ENCODE assay signal across 11 cellular contexts in genomic region chr1:115411388-115412063, GRCh38.
DNase-seq lines count a peak whose midpoint lies in the region; ATAC-seq and TF ChIP-seq lines count a peak whose summit lies in the region.
"Had no signal": no experiment of that assay in that cellular context is flagged by ENCODE, and none has a peak within 500 bp of the region (broad histone marks: within the 10 kb centered on the region; RNA-seq: fewer than 3 reads in every experiment).

No MANE protein-coding gene starts in this region.

- no peaks in the 10 kb centered on the region for H3K79me2 ChIP-seq in PC-3 (ENCODE audit: low read length)

- TF ChIP-seq EP300 in esophagus muscularis mucosa (IDR thresholded peaks at IDR 0.05), result no peak

- no TSS peak for BruUV-seq in PC-3 (replicated peaks; lab: Mats Ljungman, UMichigan)

- POLR2A ChIA-PET in activated CD4-positive, alpha-beta memory T cell treated with anti-CD3 and anti-CD28 coated beads for 36 hours (lab: Charles Lee), result no interaction called here
- POLR2A ChIA-PET in activated CD4-positive, alpha-beta memory T cell treated with anti-CD3 and anti-CD28 coated beads, Interleukin-2, amount 10 ng/mL, durations not matched to agents 7 days and 5 days (lab: Charles Lee), result no interaction called here
- POLR2A ChIA-PET in PC-3 (lab: Charles Lee; ENCODE audit: unreplicated experiment), result interaction anchor here (0.6 to 0.7 kb wide), 2 partner anchors 15 to 73 kb away, joined by 3 read pairs; partner anchors contain the start of gene NGF

- H4K20me1 ChIP-seq in PC-3 (ENCODE audit: low read length), result no peaks in the 10 kb centered on the region

- H3K27ac Mint-ChIP-seq in activated CD4-positive, alpha-beta memory T cell treated with anti-CD3 and anti-CD28 coated beads for 36 hours, result no peak overlapping the region
- no peak overlapping the region for H3K27ac Mint-ChIP-seq in activated CD4-positive, alpha-beta memory T cell treated with anti-CD3 and anti-CD28 coated beads, Interleukin-2, amount 10 ng/mL, durations not matched to agents 7 days and 5 days
- H3K27ac Mint-ChIP-seq: effector memory CD8-positive, alpha-beta T cell had no signal

- no peaks in the 10 kb centered on the region for H3K9me3 ChIP-seq in PC-3 (ENCODE audit: low read length)
- H3K9me3 ChIP-seq in esophagus muscularis mucosa, result peaks cover 0 to 3% (median 0%) of the 10 kb centered on the region in 4 donors

- H3K4me1 ChIP-seq in PC-3 (ENCODE audit: insufficient read depth, low read length) (peaks cover 30% of the 10 kb centered on the region; the same call in 1 of the 2 replicates), esophagus muscularis mucosa (peaks cover 0 to 9% (median 2%) of the 10 kb centered on the region in 4 donors)

- H3F3A ChIP-seq in PC-3 (ENCODE audit: low read length, unreplicated experiment), result no peaks in the 10 kb centered on the region

- no peak overlapping the region for H2AFZ ChIP-seq in PC-3 (ENCODE audit: low read length)

- H3K27me3 Mint-ChIP-seq in activated CD4-positive, alpha-beta memory T cell treated with anti-CD3 and anti-CD28 coated beads for 36 hours, result peaks cover 13% of the 10 kb centered on the region
- no peaks in the 10 kb centered on the region for H3K27me3 Mint-ChIP-seq in activated CD4-positive, alpha-beta memory T cell treated with anti-CD3 and anti-CD28 coated beads, Interleukin-2, amount 10 ng/mL, durations not matched to agents 7 days and 5 days

- H3K9me3 Mint-ChIP-seq in activated CD4-positive, alpha-beta memory T cell treated with anti-CD3 and anti-CD28 coated beads for 36 hours, result no peaks in the 10 kb centered on the region
- H3K9me3 Mint-ChIP-seq in activated CD4-positive, alpha-beta memory T cell treated with anti-CD3 and anti-CD28 coated beads, Interleukin-2, amount 10 ng/mL, durations not matched to agents 7 days and 5 days, result no peaks in the 10 kb centered on the region

- peak; percentile 10 for DNase-seq in activated CD4-positive, alpha-beta memory T cell treated with anti-CD3 and anti-CD28 coated beads for 36 hours
- DNase-seq in activated CD4-positive, alpha-beta memory T cell treated with anti-CD3 and anti-CD28 coated beads, Interleukin-2, amount 10 ng/mL, durations not matched to agents 7 days and 5 days, result no peak
- peak; percentile 70 for DNase-seq in PC-3
- peak; percentile 37 for DNase-seq in esophagus muscularis mucosa (ENCODE audit: extremely low spot score)
- DNase-seq in sciatic nerve (ENCODE audit: low spot score), result no peak
- no peak for DNase-seq in activated CD8-positive, alpha-beta memory T cell treated with anti-CD3 and anti-CD28 coated beads for 24 hours
- DNase-seq in NCI-H1048 (lab: John Stamatoyannopoulos, UW), result no peak
- DNase-seq: activated gamma-delta T cell; effector memory CD8-positive, alpha-beta T cell; NCI-H82 had no signal

- 88% methylated on average over 1 of the region's 1 CpG for WGBS in esophagus muscularis mucosa

- H3K4me3 ChIP-seq in PC-3 (ENCODE audit: low read length) (no peak overlapping the region), esophagus muscularis mucosa (no peak overlapping the region)

- H3K36me3 ChIP-seq in PC-3 (ENCODE audit: low read depth, low read length) (no peaks in the 10 kb centered on the region), esophagus muscularis mucosa (no peaks in the 10 kb centered on the region)

- ATAC-seq in PC-3, result peak; percentile 40
- ATAC-seq in sciatic nerve, result peak; percentile 89
- no peak for ATAC-seq in GM18520 (IDR thresholded peaks at IDR 0.05; ENCODE audit: unreplicated experiment)
- ATAC-seq: effector memory CD8-positive, alpha-beta T cell had no signal

- peak overlapping the region; percentile 30 for H3K27ac ChIP-seq in PC-3 (ENCODE audit: low read length)
- no peak overlapping the region for H3K27ac ChIP-seq in esophagus muscularis mucosa (replicated peaks in 1 of 4)

- no peak for TF ChIP-seq POLR2A in esophagus muscularis mucosa (IDR thresholded peaks at IDR 0.05; ENCODE audit: low read depth)

- no peaks in the 10 kb centered on the region for H3K27me3 ChIP-seq in PC-3 (ENCODE audit: low read length)
- no peaks in the 10 kb centered on the region for H3K27me3 ChIP-seq in esophagus muscularis mucosa

- CTCF ChIA-PET in activated CD4-positive, alpha-beta memory T cell treated with anti-CD3 and anti-CD28 coated beads for 36 hours (lab: Charles Lee), result no interaction called here
- CTCF ChIA-PET in activated CD4-positive, alpha-beta memory T cell treated with anti-CD3 and anti-CD28 coated beads, Interleukin-2, amount 10 ng/mL, durations not matched to agents 7 days and 5 days (lab: Charles Lee), result no interaction called here
- CTCF ChIA-PET in PC-3 (lab: Charles Lee), result no interaction called here

- H3K4me2 ChIP-seq in PC-3 (ENCODE audit: low read length), result no peak overlapping the region

- TF ChIP-seq CTCF in PC-3 (conservative IDR thresholded peaks at IDR 0.05; ENCODE audit: low read depth, low read length) (no peak), esophagus muscularis mucosa (IDR thresholded peaks at IDR 0.05) (no peak)

- H3K9me2 ChIP-seq in PC-3 (replicated peaks; ENCODE audit: low read length), result no peaks in the 10 kb centered on the region

- intact Hi-C loops in activated CD4-positive, alpha-beta memory T cell treated with anti-CD3 and anti-CD28 coated beads for 36 hours (cut with micrococcal nuclease), result no loop called here
- intact Hi-C loops in PC-3 (cut with micrococcal nuclease) (no loop called here), esophagus muscularis mucosa (cut with DNase I) (no loop called here), sciatic nerve (cut with DNase I) (no loop called here)

- no peak overlapping the region for H3K4me3 Mint-ChIP-seq in activated CD4-positive, alpha-beta memory T cell treated with anti-CD3 and anti-CD28 coated beads for 36 hours
- H3K4me3 Mint-ChIP-seq in activated CD4-positive, alpha-beta memory T cell treated with anti-CD3 and anti-CD28 coated beads, Interleukin-2, amount 10 ng/mL, durations not matched to agents 7 days and 5 days, result no peak overlapping the region
- H3K4me3 Mint-ChIP-seq: effector memory CD8-positive, alpha-beta T cell had no signal

- H3K36me3 Mint-ChIP-seq in activated CD4-positive, alpha-beta memory T cell treated with anti-CD3 and anti-CD28 coated beads for 36 hours, result no peaks in the 10 kb centered on the region
- H3K36me3 Mint-ChIP-seq in activated CD4-positive, alpha-beta memory T cell treated with anti-CD3 and anti-CD28 coated beads, Interleukin-2, amount 10 ng/mL, durations not matched to agents 7 days and 5 days (ENCODE audit: low read depth), result no peaks in the 10 kb centered on the region

- no peak overlapping the region for H3K9ac ChIP-seq in PC-3 (ENCODE audit: low read length)

- H3K4me1 Mint-ChIP-seq in activated CD4-positive, alpha-beta memory T cell treated with anti-CD3 and anti-CD28 coated beads for 36 hours (ENCODE audit: low read depth), result peaks cover 4% of the 10 kb centered on the region
- no peaks in the 10 kb centered on the region for H3K4me1 Mint-ChIP-seq in activated CD4-positive, alpha-beta memory T cell treated with anti-CD3 and anti-CD28 coated beads, Interleukin-2, amount 10 ng/mL, durations not matched to agents 7 days and 5 days

Comparison
In these comparisons a context has a peak if more than half of its experiments do, and no peak if none do; other contexts are left out.
1. DNase-seq: peak in activated CD4-positive, alpha-beta memory T cell treated with anti-CD3 and anti-CD28 coated beads for 36 hours (single experiment), PC-3 (single experiment) and esophagus muscularis mucosa (single experiment); none in activated CD4-positive, alpha-beta memory T cell treated with anti-CD3 and anti-CD28 coated beads, Interleukin-2, amount 10 ng/mL, durations not matched to agents 7 days and 5 days (single experiment), sciatic nerve (single experiment), activated CD8-positive, alpha-beta memory T cell treated with anti-CD3 and anti-CD28 coated beads for 24 hours (single experiment) and NCI-H1048 (single experiment).